Comparison of ENCODE assay signal across 27 cellular contexts in genomic region chr1:64110924-64111777, GRCh38.
DNase-seq lines count a peak whose midpoint lies in the region; ATAC-seq, FAIRE-seq and TF ChIP-seq lines count a peak whose summit lies in the region.
"Had no signal": no experiment of that assay in that cellular context is flagged by ENCODE, and none has a peak within 500 bp of the region (broad histone marks: within the 10 kb centered on the region; RNA-seq: fewer than 3 reads in every experiment).

No MANE protein-coding gene starts in this region.

- H3K27me3 Mint-ChIP-seq in astrocyte (ENCODE audit: low read depth, unreplicated experiment) (no peaks in the 10 kb centered on the region), immature natural killer cell (ENCODE audit: low read depth in 3 of 3) (peaks cover 0 to 4% (median 2%) of the 10 kb centered on the region in 3 donors)
- peaks cover 25% of the 10 kb centered on the region for H3K27me3 Mint-ChIP-seq in activated T-helper 17 cell treated with anti-CD3 and anti-CD28 coated beads, Interleukin-2, amount 50 U/mL, for 72 hours
- H3K27me3 Mint-ChIP-seq: activated CD8-positive, alpha-beta T cell treated with anti-CD3 and anti-CD28 coated beads for 36 hours had no signal

- CTCF ChIA-PET in mammary epithelial cell (lab: Charles Lee; ENCODE audit: low non-redundant PET) = interaction anchor here (0.7 to 1.2 kb wide), 4 partner anchors 18 to 419 kb away, joined by 3 to 6 read pairs (median 5); no protein-coding TSS in a partner anchor

- H3K79me2 ChIP-seq in mammary epithelial cell (ENCODE audit: insufficient read depth, low read length) (no peaks in the 10 kb centered on the region), astrocyte (ENCODE audit: insufficient read depth, low read length) (no peaks in the 10 kb centered on the region)

- H2BK120ac ChIP-seq in mesenchymal stem cell (ENCODE audit: low read depth, low read length) = no peak overlapping the region

- peak overlapping the region in 1 of 2 experiments; percentile 26 for H2BK12ac ChIP-seq in mesenchymal stem cell (ENCODE audit: low read length in 2 of 2)

- no peak overlapping the region for H3K4ac ChIP-seq in mesenchymal stem cell (ENCODE audit: low read depth in 1 of 2, low read length in 2 of 2)

- H3K36me3 Mint-ChIP-seq in astrocyte (ENCODE audit: low read depth, unreplicated experiment) (no peaks in the 10 kb centered on the region), immature natural killer cell (no peaks in the 10 kb centered on the region)
- no peaks in the 10 kb centered on the region for H3K36me3 Mint-ChIP-seq in activated T-helper 17 cell treated with anti-CD3 and anti-CD28 coated beads, Interleukin-2, amount 50 U/mL, for 72 hours (ENCODE audit: low read depth)
- H3K36me3 Mint-ChIP-seq: natural killer cell treated with Interleukin-12 subunit alpha and Interleukin-12 subunit beta and Interleukin-15 and Interleukin-18, amount 100 ng/mL, for 72 hours; stimulated activated memory B cell treated with anti-CD40 and anti-IgM and Interleukin-4, amounts not matched to agents 10 μg/mL and 1 μg/mL and 100 μg/mL, for 72 hours had no signal

- H3K4me1 Mint-ChIP-seq in astrocyte (ENCODE audit: low read depth, unreplicated experiment) = peaks cover 33% of the 10 kb centered on the region
- H3K4me1 Mint-ChIP-seq in activated T-helper 17 cell treated with anti-CD3 and anti-CD28 coated beads, Interleukin-2, amount 50 U/mL, for 72 hours = no peaks in the 10 kb centered on the region
- H3K4me1 Mint-ChIP-seq in immature natural killer cell = no peaks in the 10 kb centered on the region
- H3K4me1 Mint-ChIP-seq: activated CD4-positive, alpha-beta T cell treated with anti-CD3 and anti-CD28 coated beads for 36 hours; stimulated activated memory B cell treated with anti-CD40 and anti-IgM and Interleukin-4, amounts not matched to agents 10 μg/mL and 1 μg/mL and 100 μg/mL, for 72 hours had no signal

- no peak overlapping the region for H3K9ac ChIP-seq in mammary epithelial cell (ENCODE audit: insufficient read depth, low read length)
- H3K9ac ChIP-seq in astrocyte (ENCODE audit: low read length) = no peak overlapping the region
- no peak overlapping the region for H3K9ac ChIP-seq in mesenchymal stem cell (ENCODE audit: low read length)

- ATAC-seq in activated T-helper 17 cell treated with anti-CD3 and anti-CD28 coated beads, Interleukin-2, amount 50 U/mL, for 72 hours (replicated peaks) = no peak
- ATAC-seq in body of pancreas = no peak
- ATAC-seq in gastroesophageal sphincter = no peak
- ATAC-seq: activated CD4-positive, alpha-beta T cell treated with anti-CD3 and anti-CD28 coated beads for 36 hours; activated CD8-positive, alpha-beta T cell treated with anti-CD3 and anti-CD28 coated beads for 36 hours; K562; mucosa of descending colon; natural killer cell treated with Interleukin-12 subunit alpha and Interleukin-12 subunit beta and Interleukin-15 and Interleukin-18, amount 100 ng/mL, for 72 hours; stimulated activated memory B cell treated with anti-CD40 and anti-IgM and Interleukin-4, amounts not matched to agents 10 μg/mL and 1 μg/mL and 100 μg/mL, for 72 hours had no signal

- no peak overlapping the region for H3K14ac ChIP-seq in mesenchymal stem cell (ENCODE audit: low read length in 2 of 2)

- no peak overlapping the region for H4K91ac ChIP-seq in mesenchymal stem cell (ENCODE audit: low read length)

- intact Hi-C loops in mammary epithelial cell (cut with micrococcal nuclease) (loop anchor here (5.0 kb wide), 1 partner anchor 69 kb away; no protein-coding TSS in a partner anchor), breast epithelium (cut with DNase I; ENCODE audit: low total_unique reads) (no loop called here), body of pancreas (cut with DNase I) (no loop called here)

- DNase-seq in mammary epithelial cell (peak; percentile 50), breast epithelium (ENCODE audit: low spot score in 2 of 2) (no peak), astrocyte (ENCODE audit: low read depth) (no peak), mesenchymal stem cell (peak; percentile 43), body of pancreas (no peak), immature natural killer cell (no peak)
- DNase-seq: activated CD4-positive, alpha-beta T cell treated with anti-CD3 and anti-CD28 coated beads for 36 hours; activated CD8-positive, alpha-beta T cell treated with anti-CD3 and anti-CD28 coated beads for 36 hours; activated naive CD4-positive, alpha-beta T cell treated with anti-CD3 and anti-CD28 coated beads, Interleukin-2, amount 50 U/mL, for 16 hours; amygdala; mucosa of descending colon; NCI-H1092; NCI-H187; NCI-H2171 treated with DMSO at 0.1 percent for 48 hours; NCI-H510A treated with DMSO at 0.1 percent for 48 hours; SHP77 treated with DMSO at 0.1 percent for 48 hours; stimulated activated CD4-positive, alpha-beta T cell treated with anti-CD3 and anti-CD28 coated beads, Interleukin-15, amount 100 ng/mL, for 24 hours; transverse colon had no signal

- H3K4me2 ChIP-seq in mammary epithelial cell (ENCODE audit: insufficient read depth, low read depth, low read length) (peak overlapping the region; percentile 25), astrocyte (ENCODE audit: low read length) (no peak overlapping the region), mesenchymal stem cell (ENCODE audit: low read length, poor library complexity, severe bottlenecking) (no peak overlapping the region)

- BruUV-seq in mammary epithelial cell (replicated peaks; lab: Mats Ljungman, UMichigan) = TSS peak; percentile 20

- TF ChIP-seq CTCF in mammary epithelial cell (conservative IDR thresholded peaks at IDR 0.05 in 1 of 2, IDR thresholded peaks at IDR 0.05 in 1 of 2; ENCODE audit: extremely low read depth in 1 of 2, insufficient read depth in 1 of 2, low read depth in 1 of 2, low read length in 2 of 2) (no peak), breast epithelium (IDR thresholded peaks at IDR 0.05) (no peak), astrocyte (IDR thresholded peaks at IDR 0.05; ENCODE audit: insufficient read depth, low read depth, low read length) (no peak), body of pancreas (IDR thresholded peaks at IDR 0.05) (no peak), gastroesophageal sphincter (IDR thresholded peaks at IDR 0.05) (no peak)

- H3K9me3 Mint-ChIP-seq in astrocyte (ENCODE audit: unreplicated experiment) = no peaks in the 10 kb centered on the region
- no peaks in the 10 kb centered on the region for H3K9me3 Mint-ChIP-seq in activated T-helper 17 cell treated with anti-CD3 and anti-CD28 coated beads, Interleukin-2, amount 50 U/mL, for 72 hours
- H3K9me3 Mint-ChIP-seq in immature natural killer cell = peaks cover 0 to 5% (median 0%) of the 10 kb centered on the region in 6 donors
- H3K9me3 Mint-ChIP-seq: activated CD8-positive, alpha-beta T cell treated with anti-CD3 and anti-CD28 coated beads for 36 hours; natural killer cell treated with Interleukin-12 subunit alpha and Interleukin-12 subunit beta and Interleukin-15 and Interleukin-18, amount 100 ng/mL, for 72 hours; stimulated activated memory B cell treated with anti-CD40 and anti-IgM and Interleukin-4, amounts not matched to agents 10 μg/mL and 1 μg/mL and 100 μg/mL, for 72 hours had no signal

- peaks cover 39% of the 10 kb centered on the region for H3K4me1 ChIP-seq in mammary epithelial cell (ENCODE audit: insufficient read depth, low read length)
- peaks cover 0 to 3% of the 10 kb centered on the region in 2 donors for H3K4me1 ChIP-seq in breast epithelium
- H3K4me1 ChIP-seq in astrocyte (ENCODE audit: insufficient read depth, low read length) = peaks cover 8% of the 10 kb centered on the region
- H3K4me1 ChIP-seq in mesenchymal stem cell (ENCODE audit: control insufficient read depth, insufficient read depth, low read depth, low read length) = peaks cover 2% of the 10 kb centered on the region
- H3K4me1 ChIP-seq in body of pancreas = no peaks in the 10 kb centered on the region
- no peaks in the 10 kb centered on the region for H3K4me1 ChIP-seq in gastroesophageal sphincter
- H3K4me1 ChIP-seq: transverse colon had no signal

- in situ Hi-C loops in mammary epithelial cell (cut with MboI; ENCODE audit: low sequenced_read_pairs in 2 of 2) = no loop called here

- H3K4me3 ChIP-seq in mammary epithelial cell (replicated peaks in 1 of 3; ENCODE audit: insufficient read depth in 1 of 3, low read depth in 2 of 3, low read length in 3 of 3) = no peak overlapping the region
- H3K4me3 ChIP-seq in breast epithelium = no peak overlapping the region
- no peak overlapping the region for H3K4me3 ChIP-seq in astrocyte (ENCODE audit: insufficient read depth, low read depth, low read length)
- H3K4me3 ChIP-seq in mesenchymal stem cell (ENCODE audit: insufficient read depth in 1 of 2, low read depth in 1 of 2, low read length in 2 of 2) = no peak overlapping the region
- no peak overlapping the region for H3K4me3 ChIP-seq in body of pancreas
- no peak overlapping the region for H3K4me3 ChIP-seq in gastroesophageal sphincter
- H3K4me3 ChIP-seq: K562, mucosa of descending colon, transverse colon had no signal

- no peak for FAIRE-seq in astrocyte (lab: Jason Lieb, UNC)
- FAIRE-seq: colon, GM12891, HTR-8/SVneo, K562 had no signal

- H3K23ac ChIP-seq in mesenchymal stem cell (ENCODE audit: low read length in 2 of 2) = no peak overlapping the region

- H3K79me1 ChIP-seq in mesenchymal stem cell (replicated peaks; ENCODE audit: low read length, poor library complexity, severe bottlenecking) = no peaks in the 10 kb centered on the region

- peak overlapping the region in 1 of 2 experiments; percentile 67 for H3K18ac ChIP-seq in mesenchymal stem cell (ENCODE audit: low read depth in 1 of 2, low read length in 2 of 2)

- H2BK5ac ChIP-seq in mesenchymal stem cell (ENCODE audit: low read depth, low read length, poor library complexity, severe bottlenecking) = no peak overlapping the region

- H2BK15ac ChIP-seq in mesenchymal stem cell (ENCODE audit: low read depth, poor library complexity, severe bottlenecking) = no peak overlapping the region

- no peak for TF ChIP-seq EP300 in gastroesophageal sphincter (IDR thresholded peaks at IDR 0.05)

- no peaks in the 10 kb centered on the region for H3K9me3 ChIP-seq in mammary epithelial cell (replicated peaks; ENCODE audit: insufficient read depth, low read length)
- no peaks in the 10 kb centered on the region for H3K9me3 ChIP-seq in breast epithelium
- no peaks in the 10 kb centered on the region for H3K9me3 ChIP-seq in astrocyte (ENCODE audit: insufficient read depth, low read depth, low read length)
- no peaks in the 10 kb centered on the region for H3K9me3 ChIP-seq in mesenchymal stem cell (ENCODE audit: control insufficient read depth, low read length)
- no peaks in the 10 kb centered on the region for H3K9me3 ChIP-seq in body of pancreas
- H3K9me3 ChIP-seq in gastroesophageal sphincter = no peaks in the 10 kb centered on the region
- H3K9me3 ChIP-seq: mucosa of descending colon, transverse colon had no signal

- H3K27me3 ChIP-seq in mammary epithelial cell (ENCODE audit: insufficient read depth, low read length) (no peaks in the 10 kb centered on the region), breast epithelium (no peaks in the 10 kb centered on the region), astrocyte (ENCODE audit: insufficient read depth, low read length) (no peaks in the 10 kb centered on the region), mesenchymal stem cell (ENCODE audit: control insufficient read depth in 1 of 2, insufficient read depth in 1 of 2, low read length in 2 of 2) (no peaks in the 10 kb centered on the region), body of pancreas (no peaks in the 10 kb centered on the region), gastroesophageal sphincter (no peaks in the 10 kb centered on the region)
- H3K27me3 ChIP-seq: transverse colon had no signal

- no peak overlapping the region for H4K8ac ChIP-seq in mesenchymal stem cell (ENCODE audit: low read length)

- H4K20me1 ChIP-seq in mammary epithelial cell (ENCODE audit: insufficient read depth, low read length) (no peaks in the 10 kb centered on the region), astrocyte (ENCODE audit: insufficient read depth, low read length) (no peaks in the 10 kb centered on the region)

- H3K4me3 Mint-ChIP-seq in astrocyte (ENCODE audit: unreplicated experiment) = no peak overlapping the region
- no peak overlapping the region for H3K4me3 Mint-ChIP-seq in activated T-helper 17 cell treated with anti-CD3 and anti-CD28 coated beads, Interleukin-2, amount 50 U/mL, for 72 hours
- no peak overlapping the region for H3K4me3 Mint-ChIP-seq in immature natural killer cell
- H3K4me3 Mint-ChIP-seq: activated CD4-positive, alpha-beta T cell treated with anti-CD3 and anti-CD28 coated beads for 36 hours; activated CD8-positive, alpha-beta T cell treated with anti-CD3 and anti-CD28 coated beads for 36 hours; natural killer cell treated with Interleukin-12 subunit alpha and Interleukin-12 subunit beta and Interleukin-15 and Interleukin-18, amount 100 ng/mL, for 72 hours; stimulated activated memory B cell treated with anti-CD40 and anti-IgM and Interleukin-4, amounts not matched to agents 10 μg/mL and 1 μg/mL and 100 μg/mL, for 72 hours had no signal

- H3K36me3 ChIP-seq in mammary epithelial cell (ENCODE audit: insufficient read depth, low read length) = no peaks in the 10 kb centered on the region
- H3K36me3 ChIP-seq in breast epithelium = no peaks in the 10 kb centered on the region
- no peaks in the 10 kb centered on the region for H3K36me3 ChIP-seq in astrocyte (ENCODE audit: insufficient read depth, low read length)
- H3K36me3 ChIP-seq in mesenchymal stem cell (ENCODE audit: control insufficient read depth in 1 of 2, insufficient read depth in 2 of 2, low read depth in 1 of 2, low read length in 2 of 2) = no peaks in the 10 kb centered on the region
- no peaks in the 10 kb centered on the region for H3K36me3 ChIP-seq in body of pancreas (replicated peaks in 1 of 2; ENCODE audit: insufficient read depth in 1 of 2, low read depth in 2 of 2)
- no peaks in the 10 kb centered on the region for H3K36me3 ChIP-seq in gastroesophageal sphincter
- H3K36me3 ChIP-seq: transverse colon had no signal

- TF ChIP-seq POLR2A in breast epithelium (IDR thresholded peaks at IDR 0.05) = no peak
- no peak for TF ChIP-seq POLR2A in body of pancreas (IDR thresholded peaks at IDR 0.05)
- no peak for TF ChIP-seq POLR2A in gastroesophageal sphincter (IDR thresholded peaks at IDR 0.05)

- 38% methylated on average over 6 of the region's 6 CpGs for WGBS in mammary epithelial cell (ENCODE audit: low coverage, missing lambda C conversion rate)
- 53% methylated on average over 5 of the region's 6 CpGs for WGBS in mesenchymal stem cell
- 88 to 89% methylated on average over 6 of the region's 6 CpGs for WGBS in body of pancreas, 2 donors
- 72% methylated on average over 5 to 6 of the region's 6 CpGs for WGBS in gastroesophageal sphincter (ENCODE audit: low coverage in 1 of 2), 2 donors

- H2AK5ac ChIP-seq in mesenchymal stem cell (ENCODE audit: low read length, severe bottlenecking) = no peak overlapping the region

- dilution Hi-C loops in mammary epithelial cell (cut with HindIII; ENCODE audit: low sequenced_read_pairs) = no loop called here

- H3K27ac ChIP-seq in mammary epithelial cell (ENCODE audit: insufficient read depth, low read depth, low read length) (peak overlapping the region; percentile 93), breast epithelium (no peak overlapping the region), astrocyte (ENCODE audit: low read depth, low read length) (no peak overlapping the region), mesenchymal stem cell (ENCODE audit: low read length, poor library complexity, severe bottlenecking) (no peak overlapping the region), body of pancreas (no peak overlapping the region), gastroesophageal sphincter (no peak overlapping the region)
- H3K27ac ChIP-seq: transverse colon, VCaP had no signal

- H2AFZ ChIP-seq in mammary epithelial cell (ENCODE audit: low read depth, low read length) = peak overlapping the region; percentile 42
- no peak overlapping the region for H2AFZ ChIP-seq in astrocyte (ENCODE audit: low read depth, low read length)
- H2AFZ ChIP-seq in mesenchymal stem cell (ENCODE audit: low read depth, low read length) = no peak overlapping the region

- H3K27ac Mint-ChIP-seq in astrocyte (ENCODE audit: unreplicated experiment) (peak overlapping the region; percentile 11), immature natural killer cell (no peak overlapping the region)
- no peak overlapping the region for H3K27ac Mint-ChIP-seq in activated T-helper 17 cell treated with anti-CD3 and anti-CD28 coated beads, Interleukin-2, amount 50 U/mL, for 72 hours
- H3K27ac Mint-ChIP-seq: activated CD4-positive, alpha-beta T cell treated with anti-CD3 and anti-CD28 coated beads for 36 hours; activated CD8-positive, alpha-beta T cell treated with anti-CD3 and anti-CD28 coated beads for 36 hours; natural killer cell treated with Interleukin-12 subunit alpha and Interleukin-12 subunit beta and Interleukin-15 and Interleukin-18, amount 100 ng/mL, for 72 hours; stimulated activated memory B cell treated with anti-CD40 and anti-IgM and Interleukin-4, amounts not matched to agents 10 μg/mL and 1 μg/mL and 100 μg/mL, for 72 hours had no signal

Comparison
In these comparisons a context has a peak if more than half of its experiments do, and no peak if none do; other contexts are left out.
1. DNase-seq: peak in mammary epithelial cell (single experiment) and mesenchymal stem cell (single experiment); none in breast epithelium (0 of 2), astrocyte (single experiment), body of pancreas (0 of 4) and immature natural killer cell (0 of 3).